1 cellular context compared by ENCODE assay signal in genomic region chr3:178771511-178771910, GRCh38.
TF ChIP-seq lines count a peak whose summit lies in the region.

No MANE protein-coding gene starts in this region.

TF ChIP-seq in WTC11, 78 proteins besides CTCF, POLR2A, EP300 and RAD21 (continued from another document):
- no peak for TF ChIP-seq ZNF512 (CRISPR knock-in tag; IDR thresholded peaks at IDR 0.05; ENCODE audit: borderline replicate concordance)
